In the genomic region with DNA sequence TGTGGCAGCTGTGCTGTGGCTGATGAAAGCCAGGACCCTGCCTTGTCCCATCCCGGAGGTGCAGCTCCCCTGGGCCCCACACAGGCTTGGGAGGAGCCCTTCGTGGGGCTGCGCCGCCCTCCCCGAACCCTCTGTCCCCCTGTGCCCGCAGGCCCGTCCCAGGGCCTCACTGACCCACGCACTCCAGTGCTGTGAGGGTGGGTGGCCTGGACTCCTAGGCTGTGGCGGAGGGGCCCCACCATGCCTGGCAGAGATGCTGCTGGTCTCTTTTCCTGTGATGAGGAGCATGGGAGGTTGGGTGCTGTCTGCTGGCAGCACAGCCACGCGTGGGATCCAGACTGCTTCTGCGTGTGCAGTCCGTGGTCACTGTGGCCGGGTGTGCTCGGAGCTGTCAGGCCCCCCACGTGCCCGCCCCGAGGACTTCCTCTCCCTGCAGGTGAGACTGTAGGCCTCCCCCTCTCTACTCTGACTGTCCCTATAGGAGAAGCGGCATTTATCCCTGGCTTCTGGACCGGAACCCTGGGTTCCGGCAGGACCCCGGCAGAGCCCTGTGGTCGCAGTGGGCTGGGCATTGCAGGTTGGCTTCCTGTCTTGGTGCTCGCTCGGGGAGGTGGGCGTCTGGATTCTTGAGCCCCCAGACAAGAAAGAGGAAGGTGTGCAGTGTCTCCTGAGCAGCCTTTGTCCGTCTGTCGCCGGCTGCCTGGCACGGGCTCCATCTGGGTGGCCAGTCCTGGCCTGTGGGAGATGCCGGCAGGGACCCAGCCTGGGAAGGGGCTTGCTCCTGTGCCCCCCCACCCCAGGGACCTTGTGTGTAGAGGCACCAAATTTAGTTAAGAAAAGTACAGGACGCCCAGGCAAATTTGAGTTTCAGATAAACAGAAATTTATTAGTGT, we compare ENCODE assay signal across 10 cellular contexts. TPM values are rescaled to one million over a fixed set of nuclear protein-coding genes. Genes with fewer than 3 reads are reported as not detected.
DNase-seq lines count a peak whose midpoint lies in the region; ATAC-seq and TF ChIP-seq lines count a peak whose summit lies in the region.
"Had no signal": no experiment of that assay in that cellular context is flagged by ENCODE, and none has a peak within 500 bp of the region (broad histone marks: within the 10 kb centered on the region; RNA-seq: fewer than 3 reads in every experiment).

No MANE protein-coding gene starts in this region.

- no peaks in the 10 kb centered on the region for H3K9me3 ChIP-seq in Panc1 (ENCODE audit: control insufficient read depth, insufficient read depth, low read depth, low read length)
- no peaks in the 10 kb centered on the region for H3K9me3 ChIP-seq in esophagus squamous epithelium
- H3K9me3 ChIP-seq in sigmoid colon, result no peaks in the 10 kb centered on the region

- H3K27ac ChIP-seq in Panc1 (ENCODE audit: low read length) (no peak overlapping the region), esophagus squamous epithelium (peak overlapping the region in 2 of 4 donors; percentile 37 to 87), sigmoid colon (peak overlapping the region; percentile 71 to 84 (median 81))

- TF ChIP-seq POLR2A in esophagus squamous epithelium (IDR thresholded peaks at IDR 0.05) (no peak), sigmoid colon (IDR thresholded peaks at IDR 0.05) (no peak)

- DNase-seq in G401 (ENCODE audit: low spot score) (peak; percentile 19), Panc1 (ENCODE audit: low read depth, low spot score) (no peak), esophagus squamous epithelium (lab: John Stamatoyannopoulos, UW) (no peak), sigmoid colon (no peak), retina (no peak), A172 (ENCODE audit: low spot score) (no peak), left lobe of liver (ENCODE audit: low spot score) (no peak)
- DNase-seq: activated CD4-positive, alpha-beta T cell treated with anti-CD3 and anti-CD28 coated beads for 4 hours; KG1 had no signal

- H3K4me1 ChIP-seq in Panc1 (ENCODE audit: control insufficient read depth, insufficient read depth, low read length), result peaks cover 19% of the 10 kb centered on the region
- H3K4me1 ChIP-seq in esophagus squamous epithelium, result peaks cover 31 to 42% (median 32%) of the 10 kb centered on the region in 3 donors
- peaks cover 0 to 40% (median 35%) of the 10 kb centered on the region in 4 donors for H3K4me1 ChIP-seq in sigmoid colon

- H3K36me3 ChIP-seq in Panc1 (ENCODE audit: control insufficient read depth, insufficient read depth, low read length) (peaks cover 5% of the 10 kb centered on the region; the same call in 1 of the 2 replicates), esophagus squamous epithelium (peaks cover 0 to 24% (median 0%) of the 10 kb centered on the region in 3 donors), sigmoid colon (peaks cover 0 to 9% (median 0%) of the 10 kb centered on the region in 4 donors)

- 33 to 66% methylated on average over 2 to 8 of the region's 32 CpGs for WGBS in esophagus squamous epithelium, 2 donors
- WGBS in sigmoid colon, 2 donors, result 60 to 82% methylated on average over 32 of the region's 32 CpGs

- no TSS peak for BruUV-seq in Panc1 (replicated peaks; lab: Mats Ljungman, UMichigan)

- H3K27me3 ChIP-seq in Panc1 (ENCODE audit: control insufficient read depth, insufficient read depth, low read length) (no peaks in the 10 kb centered on the region), esophagus squamous epithelium (no peaks in the 10 kb centered on the region), sigmoid colon (no peaks in the 10 kb centered on the region)

- in situ Hi-C loops in G401 (cut with HindIII; ENCODE audit: low sequenced_read_pairs), result no loop called here
- in situ Hi-C loops in Panc1 (cut with HindIII; ENCODE audit: low pct_unique_long_range_greater_than_20kb, low sequenced_read_pairs), result no loop called here

- no peak for ATAC-seq in Panc1
- ATAC-seq in activated CD4-positive, CD25-positive, alpha-beta regulatory T cell treated with anti-CD3 and anti-CD28 coated beads, Interleukin-2, amount 50 U/mL, for 24 hours, result no peak
- ATAC-seq in left lobe of liver, result no peak

- CTCF ChIA-PET in Panc1 (lab: Charles Lee), result no interaction called here

- POLR2A ChIA-PET in Panc1 (lab: Charles Lee), result no interaction called here

- intact Hi-C loops in Panc1 (cut with micrococcal nuclease; ENCODE audit: unreplicated experiment) (no loop called here), esophagus squamous epithelium (cut with DNase I) (no loop called here), sigmoid colon (cut with DNase I) (no loop called here)

- TF ChIP-seq CTCF in Panc1 (IDR thresholded peaks at IDR 0.05) (no peak), esophagus squamous epithelium (IDR thresholded peaks at IDR 0.05) (no peak), sigmoid colon (IDR thresholded peaks at IDR 0.05) (no peak)

- H3K4me3 ChIP-seq in Panc1 (ENCODE audit: low read depth in 2 of 2, low read length in 2 of 2) (peak overlapping the region; percentile 74; a peak in 3 of 4 replicates), esophagus squamous epithelium (peak overlapping the region in 3 of 4 donors; percentile 70 to 89 (median 83)), sigmoid colon (peak overlapping the region in 2 of 4 donors; percentile 73 to 84)

- TF ChIP-seq EP300 in sigmoid colon (IDR thresholded peaks at IDR 0.05), result no peak

RNA-seq across cellular contexts. Expression of gene MTA1, which starts 2.3 kb away (rescaled TPM):
- total RNA-seq in G401 (2014; rRNA removed; shearing (Covaris generic)), result 44.9 and 55.1 TPM in 2 replicates
- total RNA-seq in Panc1 (2021; ENCODE audit: unreplicated experiment) (105 TPM), esophagus squamous epithelium (10 to 100 TPM; 19.9 to 64.7 (median 39.6) TPM), sigmoid colon (10 to 100 TPM; 25.7 to 92.8 (median 46.1) TPM), left lobe of liver (39.2 TPM)
- polyA plus RNA-seq in Panc1 (2012; ENCODE audit: insufficient read length), result 102 TPM
- 10 to 100 TPM; 14.3 to 70.7 (median 18.6) TPM for polyA plus RNA-seq in sigmoid colon
- 15.4 and 27.2 TPM in 2 replicates for total RNA-seq in A172 (2014; rRNA removed; shearing (Covaris generic))

RNA-seq across cellular contexts. Expression of gene TEX22, which starts 23.6 kb away (rescaled TPM):
- total RNA-seq in G401 (2014; rRNA removed; shearing (Covaris generic)), result 0.41 and 2.0 TPM in 2 replicates
- total RNA-seq in Panc1 (2021; ENCODE audit: unreplicated experiment) (2.9 TPM), esophagus squamous epithelium (under 1 TPM in 1 of 4 donors, not detected in 3; 0.57 TPM), sigmoid colon (not detected), left lobe of liver (1.3 TPM)
- polyA plus RNA-seq in Panc1 (2012; ENCODE audit: insufficient read length), result 0.62 TPM
- under 1 TPM in 1 of 3 donors, not detected in 2; 0.50 TPM for polyA plus RNA-seq in sigmoid colon
- total RNA-seq in A172 (2014; rRNA removed; shearing (Covaris generic)), result 0.17 TPM in 1 of 2 replicates, not detected in the other

RNA-seq across cellular contexts. Expression of gene CRIP2, which starts 52.7 kb away (rescaled TPM):
- total RNA-seq in G401 (2014; rRNA removed; shearing (Covaris generic)), result 184 and 209 TPM in 2 replicates
- total RNA-seq in Panc1 (2021; ENCODE audit: unreplicated experiment), result 280 TPM
- polyA plus RNA-seq in Panc1 (2012; ENCODE audit: insufficient read length), result 1,001 TPM
- total RNA-seq in esophagus squamous epithelium, result 100 to 1,000 TPM in 2 of 4 donors, 10 to 100 TPM in 2; 44.2 to 118 (median 80.7) TPM
- total RNA-seq in sigmoid colon, result 10 to 100 TPM; 49.8 to 79.5 (median 57.1) TPM
- 10 to 100 TPM; 13.6 to 50.0 (median 34.2) TPM for polyA plus RNA-seq in sigmoid colon
- 195 and 204 TPM in 2 replicates for total RNA-seq in A172 (2014; rRNA removed; shearing (Covaris generic))
- 23.8 TPM for total RNA-seq in left lobe of liver
